ENCODE assay signal across 26 cellular contexts in genomic region chr12:26762185-26762584, GRCh38.
"Had no signal": no experiment of that assay in that cellular context is flagged by ENCODE, and none has a peak within 500 bp of the region (broad histone marks: within the 10 kb centered on the region; RNA-seq: fewer than 3 reads in every experiment).

No MANE protein-coding gene starts in this region.

- H3K36me3 ChIP-seq: colonic mucosa, esophagus squamous epithelium, gastrocnemius medialis, left lung, lower lobe of right lung had no signal

- H3K27ac Mint-ChIP-seq: dendritic cell treated with granulocyte-macrophage colony-stimulating factor and Interleukin-4, amounts not matched to agents 40 ng/mL and 50 ng/mL, for 4 days; effector memory CD8-positive, alpha-beta T cell; endodermal cell; naive thymus-derived CD4-positive, alpha-beta T cell had no signal

- H3K4me3 ChIP-seq: colonic mucosa, esophagus squamous epithelium, gastrocnemius medialis, heart right ventricle, left lung, lower lobe of right lung had no signal

- H3K27ac ChIP-seq: colonic mucosa, epithelial cell of prostate, esophagus squamous epithelium, gastrocnemius medialis, heart right ventricle, left lung, lower lobe of right lung had no signal

- H3K27me3 ChIP-seq: colonic mucosa, esophagus squamous epithelium, gastrocnemius medialis, heart right ventricle, left lung had no signal

- FAIRE-seq: endometrium, islet of Langerhans had no signal

- H3K4me1 Mint-ChIP-seq: endodermal cell had no signal

- H3K4me3 Mint-ChIP-seq: dendritic cell treated with granulocyte-macrophage colony-stimulating factor and Interleukin-4, amounts not matched to agents 40 ng/mL and 50 ng/mL, for 4 days; effector memory CD8-positive, alpha-beta T cell; endodermal cell; naive thymus-derived CD4-positive, alpha-beta T cell had no signal

- H3K27me3 Mint-ChIP-seq: dendritic cell treated with granulocyte-macrophage colony-stimulating factor and Interleukin-4, amounts not matched to agents 40 ng/mL and 50 ng/mL, for 4 days; effector memory CD8-positive, alpha-beta T cell; naive thymus-derived CD4-positive, alpha-beta T cell had no signal

- ATAC-seq: effector memory CD8-positive, alpha-beta T cell; esophagus mucosa; gastrocnemius medialis; heart right ventricle; left cardiac atrium; left lung; left ventricle myocardium superior; lower lobe of right lung; naive thymus-derived CD4-positive, alpha-beta T cell had no signal

- H3K4me1 ChIP-seq: colonic mucosa, esophagus squamous epithelium, left lung, lower lobe of right lung had no signal

- H3K9me3 ChIP-seq: colonic mucosa, gastrocnemius medialis had no signal

- DNase-seq: colonic mucosa; cortex of kidney; effector CD8-positive, alpha-beta T cell; effector memory CD8-positive, alpha-beta T cell; endodermal cell; erythroblast; esophagus squamous epithelium; foreskin fibroblast; foreskin melanocyte; gastrocnemius medialis; glutamatergic neuron; head of caudate nucleus; heart right ventricle; hippocampal formation; left cardiac atrium; left lung; left ventricle myocardium superior; lower lobe of right lung; mesendoderm; midbrain; naive thymus-derived CD4-positive, alpha-beta T cell had no signal
